ENCODE assay signal across 25 cellular contexts in genomic region chr12:32809196-32809595, GRCh38.
"Had no signal": no experiment of that assay in that cellular context is flagged by ENCODE, and none has a peak within 500 bp of the region (broad histone marks: within the 10 kb centered on the region; RNA-seq: fewer than 3 reads in every experiment).

No MANE protein-coding gene starts in this region.

- H3K27me3 ChIP-seq: dorsolateral prefrontal cortex, gastrocnemius medialis, ovary, right lobe of liver, suprapubic skin, transverse colon, vagina had no signal

- H3K36me3 ChIP-seq: gastrocnemius medialis, ovary, suprapubic skin, vagina had no signal

- H3K9me3 ChIP-seq: gastrocnemius medialis, ovary, psoas muscle, right lobe of liver, suprapubic skin, transverse colon, vagina had no signal

- H3K27ac ChIP-seq: epithelial cell of prostate, gastrocnemius medialis, ovary, psoas muscle, right lobe of liver, suprapubic skin, transverse colon, vagina had no signal

- H3K4me3 ChIP-seq: dorsolateral prefrontal cortex, gastrocnemius medialis, ovary, psoas muscle, right lobe of liver, smooth muscle cell, suprapubic skin, transverse colon, vagina had no signal

- H3K4me1 ChIP-seq: gastrocnemius medialis, psoas muscle, right lobe of liver, suprapubic skin, transverse colon, vagina had no signal

- ATAC-seq: natural killer cell; right lobe of liver; stimulated activated naive CD8-positive, alpha-beta T cell treated with anti-CD3 and anti-CD28 coated beads, Interleukin-15, amount 100 ng/mL, for 72 hours had no signal

- DNase-seq: dorsolateral prefrontal cortex; effector CD4-positive, alpha-beta T cell; foreskin fibroblast; gastrocnemius medialis; hippocampal formation; islet precursor cell; kidney glomerular epithelial cell; mesendoderm; natural killer cell; occipital lobe; ovary; posterior cingulate gyrus; psoas muscle; right lobe of liver; stimulated activated CD4-positive, alpha-beta T cell treated with anti-CD3 and anti-CD28 coated beads, Interleukin-12 subunit alpha, Interleukin-12 subunit beta, amount 100 ng/mL, for 4 hours; stimulated activated CD4-positive, alpha-beta T cell treated with anti-CD3 and anti-CD28 coated beads, Interleukin-1b, Interleukin-23, amount 100 ng/mL, for 48 hours; stimulated activated CD4-positive, alpha-beta T cell treated with anti-CD3 and anti-CD28 coated beads, Interleukin-4, amount 100 ng/mL, for 1 hour; stimulated activated CD8-positive, alpha-beta memory T cell treated with anti-CD3 and anti-CD28 coated beads, Interleukin-4, amount 100 ng/mL, for 48 hours; stimulated activated naive CD4-positive, alpha-beta T cell; stimulated activated naive CD8-positive, alpha-beta T cell treated with anti-CD3 and anti-CD28 coated beads, Interleukin-15, amount 100 ng/mL, for 72 hours; transverse colon had no signal

- H3K4me2 ChIP-seq: smooth muscle cell had no signal
